Comparison of ENCODE assay signal across 28 cellular contexts in genomic region chr13:113787694-113788093, GRCh38.
"Had no signal": no experiment of that assay in that cellular context is flagged by ENCODE, and none has a peak within 500 bp of the region (broad histone marks: within the 10 kb centered on the region; RNA-seq: fewer than 3 reads in every experiment).

No MANE protein-coding gene starts in this region.

- H3K4me3 Mint-ChIP-seq: naive thymus-derived CD4-positive, alpha-beta T cell; nephron; neural progenitor cell had no signal

- H3K9ac ChIP-seq: neural progenitor cell had no signal

- DNase-seq: dorsolateral prefrontal cortex; effector CD4-positive, alpha-beta T cell; foreskin fibroblast; gastrocnemius medialis; kidney; mammary epithelial cell; mesendoderm; midbrain; naive thymus-derived CD4-positive, alpha-beta T cell; nucleus accumbens; right lobe of liver; stimulated activated CD4-positive, alpha-beta T cell treated with anti-CD3 and anti-CD28 coated beads, Interleukin-12 subunit alpha, Interleukin-12 subunit beta, amount 100 ng/mL, for 4 hours; stimulated activated CD4-positive, alpha-beta T cell treated with anti-CD3 and anti-CD28 coated beads, Interleukin-1b, Interleukin-23, amount 100 ng/mL, for 48 hours; stimulated activated CD4-positive, alpha-beta T cell treated with anti-CD3 and anti-CD28 coated beads, Interleukin-4, amount 100 ng/mL, for 1 hour; stimulated activated CD8-positive, alpha-beta memory T cell treated with anti-CD3 and anti-CD28 coated beads, Interleukin-4, amount 100 ng/mL, for 48 hours; stimulated activated naive CD4-positive, alpha-beta T cell treated with Interleukin-2 at 50 U/mL for 16 hours; stomach; thyroid gland; trophoblast cell had no signal

- H3K36me3 ChIP-seq: gastrocnemius medialis, neural progenitor cell, pancreas, right lobe of liver, stomach, thyroid gland had no signal

- FAIRE-seq: colon, kidney, pancreas had no signal

- H3K27ac Mint-ChIP-seq: naive thymus-derived CD4-positive, alpha-beta T cell; nephron; neural progenitor cell; progenitor cell of endocrine pancreas had no signal

- H3K9me3 Mint-ChIP-seq: nephron had no signal

- H3K27ac ChIP-seq: dorsolateral prefrontal cortex, epithelial cell of prostate, gastrocnemius medialis, hepatocyte, neural progenitor cell, pancreas, right lobe of liver, stomach, thyroid gland had no signal

- H3K36me3 Mint-ChIP-seq: naive thymus-derived CD4-positive, alpha-beta T cell; neural progenitor cell had no signal

- H3K27me3 ChIP-seq: dorsolateral prefrontal cortex, neural progenitor cell, pancreas, right lobe of liver, thyroid gland had no signal

- H3K4me1 Mint-ChIP-seq: naive thymus-derived CD4-positive, alpha-beta T cell; nephron; neural progenitor cell had no signal

- ATAC-seq: gastrocnemius medialis; left lobe of liver; naive thymus-derived CD4-positive, alpha-beta T cell; pancreas had no signal

- H3K4me3 ChIP-seq: dorsolateral prefrontal cortex, gastrocnemius medialis, hepatocyte, neural progenitor cell, pancreas, right lobe of liver, smooth muscle cell, stomach, thyroid gland had no signal

- H3K4me1 ChIP-seq: gastrocnemius medialis, neural progenitor cell, pancreas, right lobe of liver, stomach, thyroid gland had no signal

- H3K9me3 ChIP-seq: gastrocnemius medialis, pancreas, right lobe of liver, stomach, thyroid gland had no signal
